Comparison of ENCODE assay signal across 29 cellular contexts in genomic region chr6:206264-206663, GRCh38.
"Had no signal": no experiment of that assay in that cellular context is flagged by ENCODE, and none has a peak within 500 bp of the region (broad histone marks: within the 10 kb centered on the region; RNA-seq: fewer than 3 reads in every experiment).

No MANE protein-coding gene starts in this region.

- DNase-seq: heart right ventricle; kidney glomerular epithelial cell; left cardiac atrium; left ventricle myocardium superior; lower lobe of right lung; mammary epithelial cell; mesenchymal stem cell; naive B cell; nucleus accumbens; pancreas; posterior cingulate gyrus; retina; right cardiac atrium; stimulated activated CD4-positive, alpha-beta T cell treated with anti-CD3 and anti-CD28 coated beads, Interleukin-12 subunit alpha, Interleukin-12 subunit beta, amount 100 ng/mL, for 4 hours; stimulated activated CD4-positive, alpha-beta T cell treated with anti-CD3 and anti-CD28 coated beads, Interleukin-15, amount 100 ng/mL, for 24 hours; stimulated activated CD4-positive, alpha-beta T cell treated with anti-CD3 and anti-CD28 coated beads, Interleukin-2, amount 100 ng/mL, for 24 hours; stimulated activated CD4-positive, alpha-beta T cell treated with anti-CD3 and anti-CD28 coated beads, Interleukin-4, amount 100 ng/mL, for 1 hour; stimulated activated naive CD4-positive, alpha-beta T cell; uterus had no signal

- H3K27me3 ChIP-seq: pancreas, uterus had no signal

- H3K36me3 Mint-ChIP-seq: naive B cell, type B pancreatic cell had no signal

- H3K27ac Mint-ChIP-seq: nephron, type B pancreatic cell had no signal

- ATAC-seq: heart right ventricle, left cardiac atrium, left lobe of liver, left ventricle myocardium superior, lower lobe of right lung, pancreas, right cardiac atrium, sciatic nerve had no signal

- H3K4me1 ChIP-seq: lower lobe of right lung, pancreas, prostate gland, tibial nerve, uterus had no signal

- H3K9me3 ChIP-seq: heart right ventricle, lower lobe of right lung, pancreas, prostate gland, tibial nerve, uterus had no signal

- H3K4me3 Mint-ChIP-seq: naive B cell; nephron; neural crest cell; stimulated activated naive CD8-positive, alpha-beta T cell treated with anti-CD3 and anti-CD28 coated beads, Interleukin-15, Interleukin-2, amounts not matched to agents 100 ng/mL and 50 ng/mL, for 24 hours; type B pancreatic cell had no signal

- H3K9me3 Mint-ChIP-seq: naive B cell; nephron; stimulated activated naive CD8-positive, alpha-beta T cell treated with anti-CD3 and anti-CD28 coated beads, Interleukin-15, Interleukin-2, amounts not matched to agents 100 ng/mL and 50 ng/mL, for 24 hours; type B pancreatic cell had no signal

- H3K27ac ChIP-seq: heart right ventricle, hepatocyte, lower lobe of right lung, pancreas, prostate gland, skin epidermis, tibial nerve, uterus had no signal

- H3K4me3 ChIP-seq: heart right ventricle, hepatocyte, lower lobe of right lung, pancreas, prostate gland, skin epidermis, tibial nerve, uterus had no signal

- H3K36me3 ChIP-seq: heart right ventricle, lower lobe of right lung, pancreas, prostate gland, tibial nerve, uterus had no signal

- H3K4me1 Mint-ChIP-seq: nephron, neural crest cell had no signal
